Comparison of ENCODE assay signal across 23 cellular contexts in the genomic region with DNA sequence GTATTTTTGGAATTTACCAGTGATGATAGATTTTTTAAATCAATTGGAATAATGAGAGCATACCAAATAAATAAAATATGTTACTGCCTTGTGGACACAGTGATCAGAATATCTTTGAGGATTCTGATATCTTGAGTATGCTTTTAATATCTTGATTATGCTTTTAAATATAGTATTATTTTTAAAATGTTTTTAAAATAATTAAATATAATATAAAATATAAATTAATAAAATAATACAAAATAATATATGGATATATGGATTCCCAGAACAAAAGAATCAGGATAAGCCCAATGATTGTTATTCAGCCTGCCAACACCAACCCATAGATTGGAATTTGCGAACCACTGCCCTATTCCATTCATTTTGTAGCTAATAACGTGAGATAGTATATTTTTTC.
DNase-seq lines count a peak whose midpoint lies in the region; ATAC-seq, FAIRE-seq and TF ChIP-seq lines count a peak whose summit lies in the region.
"Had no signal": no experiment of that assay in that cellular context is flagged by ENCODE, and none has a peak within 500 bp of the region (broad histone marks: within the 10 kb centered on the region; RNA-seq: fewer than 3 reads in every experiment).

No MANE protein-coding gene starts in this region.

- no peak overlapping the region for H3K27ac ChIP-seq in caudate nucleus (ENCODE audit: low read depth, low read length)
- H3K27ac ChIP-seq: 22Rv1; A549; BLaER1 treated with 17β-estradiol and CSF1 and Interleukin-3, amounts not matched to agents 10 nM and 100 nM had no signal

- peak; percentile 83 for FAIRE-seq in A204.1 (lab: Jason Lieb, UNC)
- FAIRE-seq in TTC549 (lab: Jason Lieb, UNC): peak; percentile 47
- peak; percentile 50 for FAIRE-seq in frontal cortex (lab: Jason Lieb, UNC)
- FAIRE-seq: A549, GM12891, GM18507, H54 had no signal

- DNase-seq in frontal cortex (ENCODE audit: low spot score in 2 of 2): no peak
- no peak for DNase-seq in caudate nucleus (lab: John Stamatoyannopoulos, UW)
- no peak for DNase-seq in GM20000 (ENCODE audit: low spot score)
- DNase-seq: ACHN; AML-193; BE2C; CD4-positive, alpha-beta T cell; CD8-positive, alpha-beta memory T cell; DMS 273 treated with DMSO at 0.1 percent for 48 hours; DMS79; EL; GF-D8; GOT3; HFFc6 had no signal

- ATAC-seq in HG03159 (IDR thresholded peaks at IDR 0.05; ENCODE audit: unreplicated experiment): no peak
- ATAC-seq: A549 had no signal

- TF ChIP-seq CTCF in GM20000 (IDR thresholded peaks at IDR 0.05; ENCODE audit: extremely low read depth, missing control alignments): no peak
